In genomic region chr2:218270721-218271486, GRCh38 we compare ENCODE assay signal across 8 cellular contexts.
DNase-seq lines count a peak whose midpoint lies in the region; ATAC-seq and TF ChIP-seq lines count a peak whose summit lies in the region.

No MANE protein-coding gene starts in this region.

- no peaks in the 10 kb centered on the region for H3K27me3 ChIP-seq in Loucy (ENCODE audit: insufficient read depth, low read length, poor library complexity, severe bottlenecking)
- no peaks in the 10 kb centered on the region for H3K27me3 ChIP-seq in muscle layer of colon (ENCODE audit: control insufficient read depth in 1 of 2, insufficient read depth in 2 of 2, low read length in 2 of 2)

- peak overlapping the region; percentile 66 for H2AFZ ChIP-seq in Loucy (ENCODE audit: low read length)

- no peaks in the 10 kb centered on the region for H3K9me2 ChIP-seq in Loucy (replicated peaks; ENCODE audit: low read depth, low read length)

- H3K4me2 ChIP-seq in Loucy (ENCODE audit: low read depth, low read length, poor library complexity, severe bottlenecking): peak overlapping the region; percentile 88

- H3K79me2 ChIP-seq in Loucy (ENCODE audit: insufficient read depth, low read length): peaks cover 39% of the 10 kb centered on the region

- H3K9me3 ChIP-seq in Loucy (ENCODE audit: insufficient read depth, low read depth, low read length): no peaks in the 10 kb centered on the region
- no peaks in the 10 kb centered on the region for H3K9me3 ChIP-seq in muscle layer of colon (ENCODE audit: low read length)

- peaks cover 20% of the 10 kb centered on the region for H4K20me1 ChIP-seq in Loucy (ENCODE audit: insufficient read depth, low read length, poor library complexity, severe bottlenecking)

- DNase-seq in EL (peak; percentile 23), NCI-H774 (lab: John Stamatoyannopoulos, UW) (no peak)

- H3K9ac ChIP-seq in Loucy (ENCODE audit: low read depth, low read length, poor library complexity, severe bottlenecking) (peak overlapping the region; percentile 76), muscle layer of colon (ENCODE audit: low read length) (peak overlapping the region; percentile 40)

- no peaks in the 10 kb centered on the region for H3F3A ChIP-seq in Loucy (ENCODE audit: low read depth)

- no peak for ATAC-seq in HG03354 (IDR thresholded peaks at IDR 0.05; ENCODE audit: poor library complexity, severe bottlenecking, unreplicated experiment)
- ATAC-seq in HG02884 (IDR thresholded peaks at IDR 0.05; ENCODE audit: unreplicated experiment): no peak
- no peak for ATAC-seq in activated CD4-positive, CD25-positive, alpha-beta regulatory T cell treated with anti-CD3 and anti-CD28 coated beads, Interleukin-2, amount 50 U/mL, for 24 hours

- no peak for TF ChIP-seq CTCF in Loucy (conservative IDR thresholded peaks at IDR 0.05; ENCODE audit: low read length)

- peak overlapping the region; percentile 77 for H3K27ac ChIP-seq in cingulate gyrus (ENCODE audit: low read depth, low read length)
- peak overlapping the region; percentile 83 for H3K27ac ChIP-seq in muscle layer of colon (ENCODE audit: low read depth, low read length)

- H3K4me1 ChIP-seq in Loucy (ENCODE audit: insufficient read depth, low read length, poor library complexity, severe bottlenecking) (peaks cover 31% of the 10 kb centered on the region), muscle layer of colon (ENCODE audit: insufficient read depth, low read length) (peaks cover 33% of the 10 kb centered on the region)

- peak overlapping the region; percentile 84 for H3K4me3 ChIP-seq in Loucy (ENCODE audit: low read length, poor library complexity, severe bottlenecking)
- H3K4me3 ChIP-seq in muscle layer of colon (ENCODE audit: low read depth in 1 of 2, low read length in 2 of 2): peak overlapping the region; percentile 82 to 90

- H3K36me3 ChIP-seq in Loucy (ENCODE audit: insufficient read depth, low read length): peaks cover 22% of the 10 kb centered on the region; the same call in 1 of the 2 replicates
- peaks cover 44% of the 10 kb centered on the region for H3K36me3 ChIP-seq in muscle layer of colon (ENCODE audit: insufficient read depth, low read length)
